Comparison of ENCODE assay signal across 16 cellular contexts in the genomic region with DNA sequence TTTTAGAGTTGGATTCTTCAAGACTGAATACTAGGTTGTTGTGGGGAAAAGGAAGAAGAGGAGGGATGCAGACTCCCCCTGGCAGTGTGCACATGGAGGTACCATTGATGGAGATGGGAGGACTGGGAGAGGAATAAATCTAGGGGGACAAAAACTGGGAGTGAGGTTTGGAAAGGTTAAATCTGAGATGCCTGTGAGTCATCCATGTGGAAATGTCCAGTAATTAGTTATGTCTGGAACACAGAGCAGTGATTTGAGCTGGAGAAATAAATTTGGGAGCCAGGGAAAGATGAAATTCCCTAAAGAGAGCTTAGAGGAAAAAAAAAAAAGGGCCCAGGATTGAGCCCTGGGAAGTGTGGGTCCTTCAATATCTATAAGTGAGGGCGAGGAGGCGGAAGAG. TPM values are rescaled to one million over a fixed set of nuclear protein-coding genes. Genes with fewer than 3 reads are reported as not detected.
DNase-seq lines count a peak whose midpoint lies in the region; ATAC-seq and TF ChIP-seq lines count a peak whose summit lies in the region.
"Had no signal": no experiment of that assay in that cellular context is flagged by ENCODE, and none has a peak within 500 bp of the region (broad histone marks: within the 10 kb centered on the region; RNA-seq: fewer than 3 reads in every experiment).

No MANE protein-coding gene starts in this region.

- H3K36me3 ChIP-seq in esophagus muscularis mucosa (peaks cover 0 to 12% (median 3%) of the 10 kb centered on the region in 4 donors), psoas muscle (ENCODE audit: insufficient read depth in 1 of 2, low read depth in 1 of 2) (no peaks in the 10 kb centered on the region)

- H3K9me3 ChIP-seq in esophagus muscularis mucosa (no peaks in the 10 kb centered on the region), psoas muscle (peaks cover 4% of the 10 kb centered on the region)

- intact Hi-C loops in esophagus muscularis mucosa (cut with DNase I) (no loop called here), psoas muscle (cut with DNase I) (loop anchor here in 1 of 2 donors (5.0 kb wide), 1 partner anchor 59 kb away; no protein-coding TSS in a partner anchor)

- peaks cover 17 to 87% (median 79%) of the 10 kb centered on the region in 4 donors for H3K4me1 ChIP-seq in esophagus muscularis mucosa
- peaks cover 3% of the 10 kb centered on the region for H3K4me1 ChIP-seq in psoas muscle

- no peak for TF ChIP-seq POLR2A in esophagus muscularis mucosa (IDR thresholded peaks at IDR 0.05; ENCODE audit: low read depth)

- TF ChIP-seq CTCF in esophagus muscularis mucosa (IDR thresholded peaks at IDR 0.05) (no peak), psoas muscle (IDR thresholded peaks at IDR 0.05) (no peak)

- TF ChIP-seq EP300 in esophagus muscularis mucosa (IDR thresholded peaks at IDR 0.05), result no peak

- ATAC-seq in psoas muscle (peak in 1 of 4 donors; percentile 29), GM19395 (IDR thresholded peaks at IDR 0.05; ENCODE audit: unreplicated experiment) (no peak), GM19397 (IDR thresholded peaks at IDR 0.05; ENCODE audit: unreplicated experiment) (no peak)

- 76% methylated on average over 2 of the region's 2 CpGs for whole genome bisulfite sequencing in esophagus muscularis mucosa
- WGBS in psoas muscle, 3 donors, result 61 to 92% (median 76%) methylated on average over 2 of the region's 2 CpGs

- peak overlapping the region; percentile 80 to 88 (median 87) for H3K27ac ChIP-seq in esophagus muscularis mucosa (replicated peaks in 1 of 4)
- peak overlapping the region; percentile 23 for H3K27ac ChIP-seq in psoas muscle
- H3K27ac ChIP-seq: BLaER1 treated with 17β-estradiol and CSF1 and Interleukin-3, amounts not matched to agents 10 nM and 100 nM had no signal

- H3K27me3 ChIP-seq in esophagus muscularis mucosa, result no peaks in the 10 kb centered on the region
- H3K27me3 ChIP-seq in psoas muscle (ENCODE audit: insufficient read depth in 3 of 3, low read length in 2 of 3), result peaks cover 0 to 14% (median 0%) of the 10 kb centered on the region in 3 donors
- H3K27me3 ChIP-seq: BLaER1 treated with 17β-estradiol and CSF1 and Interleukin-3, amounts not matched to agents 10 nM and 100 nM had no signal

- DNase-seq in AG20443 (ENCODE audit: low spot score) (peak; percentile 45), LHCN-M2 (ENCODE audit: low read depth) (peak; percentile 59), esophagus muscularis mucosa (ENCODE audit: extremely low spot score) (no peak), psoas muscle (no peak), activated gamma-delta T cell treated with Interleukin-2 at 50 U/mL for 16 hours (no peak), D341Med (ENCODE audit: low spot score) (no peak)
- DNase-seq: activated CD8-positive, alpha-beta memory T cell treated with anti-CD3 and anti-CD28 coated beads, Interleukin-2, amount 50 U/mL, for 4 hours; GDM1; NCI-H1930; occipital lobe; SHP77 treated with DMSO at 0.1 percent for 48 hours; stimulated activated naive CD4-positive, alpha-beta T cell had no signal

- H3K4me3 ChIP-seq in esophagus muscularis mucosa (no peak overlapping the region), psoas muscle (no peak overlapping the region)
- H3K4me3 ChIP-seq: BLaER1 treated with 17β-estradiol and CSF1 and Interleukin-3, amounts not matched to agents 10 nM and 100 nM had no signal

RNA-seq across cellular contexts. Expression of gene CCIN, which starts 8.0 kb away (rescaled TPM):
- total RNA-seq in LHCN-M2 (2014; rRNA removed) (1.2 and 1.8 TPM in 2 replicates), esophagus muscularis mucosa (1 to 10 TPM in 1 of 4 donors, under 1 TPM in 3; 0.39 to 1.0 (median 0.46) TPM), psoas muscle (not detected)
- 2.2 TPM for polyA plus RNA-seq in LHCN-M2 (2012)
- polyA plus RNA-seq in psoas muscle, result under 1 TPM in 2 of 3 donors, not detected in 1; 0.03 to 0.04 TPM
- total RNA-seq: liver, occipital lobe had no signal
- polyA plus RNA-seq: liver had no signal

RNA-seq across cellular contexts. Expression of gene GLIPR2, which starts 24.7 kb away (rescaled TPM):
- total RNA-seq in LHCN-M2 (2014; rRNA removed) (29.6 and 38.3 TPM in 2 replicates), esophagus muscularis mucosa (10 to 100 TPM; 51.3 to 84.9 (median 59.6) TPM), psoas muscle (1 to 10 TPM; 3.6 to 6.5 (median 4.9) TPM)
- 44.3 TPM for polyA plus RNA-seq in LHCN-M2 (2012)
- polyA plus RNA-seq in psoas muscle, result 1 to 10 TPM; 2.5 to 3.4 (median 3.2) TPM

RNA-seq across cellular contexts. Expression of gene CLTA, which starts 29.5 kb away (rescaled TPM):
- 418 and 464 TPM in 2 replicates for total RNA-seq in LHCN-M2 (2014; rRNA removed)
- polyA plus RNA-seq in LHCN-M2 (2012), result 483 TPM
- total RNA-seq in esophagus muscularis mucosa, result 100 to 1,000 TPM; 125 to 178 (median 159) TPM
- 10 to 100 TPM; 52.1 to 58.3 (median 54.6) TPM for total RNA-seq in psoas muscle
- 100 to 1,000 TPM in 1 of 3 donors, 10 to 100 TPM in 2; 59.2 to 125 (median 75.9) TPM for polyA plus RNA-seq in psoas muscle

Comparison
In these comparisons a context has a peak if more than half of its experiments do, and no peak if none do; other contexts are left out.
1. DNase-seq: peak in AG20443 (single experiment) and LHCN-M2 (single experiment); none in esophagus muscularis mucosa (single experiment), psoas muscle (0 of 2), activated gamma-delta T cell treated with Interleukin-2 at 50 U/mL for 16 hours (single experiment) and D341Med (single experiment).